9 cellular contexts compared by ENCODE assay signal in genomic region chr19:46944918-46945628, GRCh38.
A peak's percentile ranks its signal among the peaks of the same experiment; 100 is the strongest.
DNase-seq lines count a peak whose midpoint lies in the region; ATAC-seq and TF ChIP-seq lines count a peak whose summit lies in the region.
"Had no signal": no experiment of that assay in that cellular context is flagged by ENCODE, and none has a peak within 500 bp of the region (broad histone marks: within the 10 kb centered on the region; RNA-seq: fewer than 3 reads in every experiment).

No MANE protein-coding gene starts in this region.

- 59 to 72% (median 66%) methylated on average over 7 of the region's 7 CpGs for WGBS in spleen, 5 donors

- H3K27ac ChIP-seq in ascending aorta (peak overlapping the region; percentile 86 to 87), spleen (peak overlapping the region; percentile 1 to 68 (median 46))
- H3K27ac ChIP-seq: HL-60 had no signal

- H3K4me3 ChIP-seq in ascending aorta (peak overlapping the region in 1 of 2 donors; percentile 37), spleen (no peak overlapping the region)

- DNase-seq in HuH-7 (ENCODE audit: low spot score) (peak; percentile 60), ascending aorta (ENCODE audit: low spot score in 2 of 2) (peak; percentile 28 to 87), iPS-NIHi7 (ENCODE audit: extremely low spot score) (peak; percentile 65), spleen (no peak), GDM1 (lab: John Stamatoyannopoulos, UW) (no peak)
- DNase-seq in stimulated activated CD4-positive, alpha-beta T cell treated with anti-CD3 and anti-CD28 coated beads, Interleukin-15, amount 100 ng/mL, for 24 hours: no peak

- TF ChIP-seq POLR2A in spleen (IDR thresholded peaks at IDR 0.05): no peak

- no peak for ATAC-seq in GM18861 (IDR thresholded peaks at IDR 0.05; ENCODE audit: unreplicated experiment)
- no peak for ATAC-seq in HG02981 (IDR thresholded peaks at IDR 0.05; ENCODE audit: unreplicated experiment)

- intact Hi-C loops in ascending aorta (cut with DNase I) (loop anchor here (2.0 to 5.0 kb wide), 2 partner anchors 32 to 48 kb away; no protein-coding TSS in a partner anchor), spleen (cut with DNase I; ENCODE audit: low total_unique reads) (no loop called here)

- TF ChIP-seq CTCF in ascending aorta (IDR thresholded peaks at IDR 0.05): no peak
- no peak for TF ChIP-seq CTCF in spleen (IDR thresholded peaks at IDR 0.05 in 8 of 11, conservative IDR thresholded peaks at IDR 0.05 in 3 of 11)

- H3K36me3 ChIP-seq in ascending aorta: no peaks in the 10 kb centered on the region
- peaks cover 0 to 75% (median 0%) of the 10 kb centered on the region in 6 donors for H3K36me3 ChIP-seq in spleen

- H3K27me3 ChIP-seq in ascending aorta (no peaks in the 10 kb centered on the region), spleen (replicated peaks in 1 of 7) (no peaks in the 10 kb centered on the region)

- H3K9me3 ChIP-seq in ascending aorta: no peaks in the 10 kb centered on the region
- no peaks in the 10 kb centered on the region for H3K9me3 ChIP-seq in spleen

- H3K4me1 ChIP-seq in ascending aorta: peaks cover 3 to 43% of the 10 kb centered on the region in 2 donors
- H3K4me1 ChIP-seq in spleen: peaks cover 11 to 68% (median 37%) of the 10 kb centered on the region in 6 donors

Comparison
In these comparisons a context has a peak if more than half of its experiments do, and no peak if none do; other contexts are left out.
1. DNase-seq: peak in HuH-7 (single experiment), ascending aorta (2 of 2) and iPS-NIHi7 (single experiment); none in spleen (single experiment), stimulated activated CD4-positive, alpha-beta T cell treated with anti-CD3 and anti-CD28 coated beads, Interleukin-15, amount 100 ng/mL, for 24 hours (single experiment) and GDM1 (single experiment).